33 cellular contexts compared by ENCODE assay signal in genomic region chr21:36721817-36722216, GRCh38. TPM values are rescaled to one million over a fixed set of nuclear protein-coding genes. Genes with fewer than 3 reads are reported as not detected.
"Had no signal": no experiment of that assay in that cellular context is flagged by ENCODE, and none has a peak within 500 bp of the region (broad histone marks: within the 10 kb centered on the region; RNA-seq: fewer than 3 reads in every experiment).

No MANE protein-coding gene starts in this region.

- DNase-seq: activated CD4-positive, alpha-beta T cell treated with anti-CD3 and anti-CD28 coated beads for 36 hours; activated CD4-positive, alpha-beta T cell treated with anti-CD3 and anti-CD28 coated beads, Interleukin-2, amount 10 ng/mL, durations not matched to agents 7 days and 5 days; activated CD4-positive, alpha-beta T cell treated with anti-CD3 and anti-CD28 coated beads, Interleukin-2, amount 50 U/mL, for 48 hours; activated CD8-positive, alpha-beta T cell treated with anti-CD3 and anti-CD28 coated beads, Interleukin-2, amount 10 ng/mL, durations not matched to agents 7 days and 5 days; activated naive CD4-positive, alpha-beta T cell; activated naive CD4-positive, alpha-beta T cell treated with anti-CD3 and anti-CD28 coated beads, Interleukin-2, amount 50 U/mL, for 16 hours; activated naive CD8-positive, alpha-beta T cell treated with anti-CD3 and anti-CD28 coated beads, Interleukin-2, amount 10 ng/mL, durations not matched to agents 7 days and 5 days; activated T-cell treated with anti-CD3 and anti-CD28 coated beads, Interleukin-2, amount 50 U/mL, for 24 hours; amygdala; Kasumi-1; KG1; MG63; NCI-H1048; NCI-H1105 treated with DMSO at 0.1 percent for 48 hours; NCI-H1436; NCI-H1694; NCI-H1930; NCI-H345; NCI-H510A; NCI-H526; NCI-H748 treated with DMSO at 0.1 percent for 48 hours; NK-92 treated with Interleukin-12 subunit alpha and Interleukin-12 subunit beta, amount 100 ng/mL, for 24 hours; PC-3; Right ventricle myocardium superior; SW 1271; T1000 had no signal

- H3K36me3 ChIP-seq: ascending aorta, cardiac muscle cell had no signal

- H3K9me3 ChIP-seq: ascending aorta, MG63 had no signal

- H3K4me1 ChIP-seq: ascending aorta had no signal

- H3K27ac ChIP-seq: ascending aorta, cardiac muscle cell had no signal

- H3K4me3 ChIP-seq: ascending aorta, cardiac muscle cell, MG63 had no signal

- FAIRE-seq: RCC 7860 had no signal

- H3K27me3 ChIP-seq: ascending aorta, MG63 had no signal

- ATAC-seq: activated CD4-positive, alpha-beta T cell treated with anti-CD3 and anti-CD28 coated beads for 36 hours; activated CD4-positive, CD25-positive, alpha-beta regulatory T cell treated with anti-CD3 and anti-CD28 coated beads, Interleukin-2, amount 50 U/mL, for 24 hours; activated CD8-positive, alpha-beta T cell treated with anti-CD3 and anti-CD28 coated beads, Interleukin-2, amount 10 ng/mL, durations not matched to agents 7 days and 5 days; PC-3; WTC11 had no signal

RNA-seq across cellular contexts. Expression of gene SIM2, which starts 22.9 kb away (rescaled TPM):
- total RNA-seq: activated CD8-positive, alpha-beta T cell treated with anti-CD3 and anti-CD28 coated beads, Interleukin-2, amount 10 ng/mL, durations not matched to agents 7 days and 5 days; activated naive CD8-positive, alpha-beta T cell treated with anti-CD3 and anti-CD28 coated beads, Interleukin-2, amount 10 ng/mL, durations not matched to agents 7 days and 5 days; ascending aorta; cardiac muscle cell; Right ventricle myocardium superior; T-helper 2 cell treated with Interferon-gamma antibody and Interleukin-4, amounts not matched to agents 100 ng/mL and 5 ng/mL, for 36 hours had no signal
- polyA plus RNA-seq: IgD-negative memory B cell had no signal
